20 cellular contexts compared by ENCODE assay signal in genomic region chr20:48972816-48973215, GRCh38. TPM values are rescaled to one million over a fixed set of nuclear protein-coding genes. Genes with fewer than 3 reads are reported as not detected.
A peak's percentile ranks its signal among the peaks of the same experiment; 100 is the strongest.
DNase-seq lines count a peak whose midpoint lies in the region; ATAC-seq and TF ChIP-seq lines count a peak whose summit lies in the region.
"Had no signal": no experiment of that assay in that cellular context is flagged by ENCODE, and none has a peak within 500 bp of the region (broad histone marks: within the 10 kb centered on the region; RNA-seq: fewer than 3 reads in every experiment).

No MANE protein-coding gene starts in this region.

- peaks cover 2% of the 10 kb centered on the region for H3K79me2 ChIP-seq in osteoblast (ENCODE audit: insufficient read depth, low read length)

- no peaks in the 10 kb centered on the region for H3K27me3 ChIP-seq in lower lobe of right lung (ENCODE audit: low read depth)
- no peaks in the 10 kb centered on the region for H3K27me3 ChIP-seq in osteoblast (ENCODE audit: insufficient read depth, low read length)
- H3K27me3 ChIP-seq: BLaER1 had no signal

- no peak for TF ChIP-seq CTCF in lower lobe of right lung (IDR thresholded peaks at IDR 0.05)
- TF ChIP-seq CTCF in osteoblast (IDR thresholded peaks at IDR 0.05; ENCODE audit: extremely low read depth, low read depth, low read length), result no peak

- H3K27ac ChIP-seq in lower lobe of right lung, result peak overlapping the region; percentile 33
- no peak overlapping the region for H3K27ac ChIP-seq in osteoblast (ENCODE audit: low read depth, low read length)
- H3K27ac ChIP-seq: 22Rv1, A549, BLaER1, HL-60 had no signal

- H3K27ac Mint-ChIP-seq in activated CD8-positive, alpha-beta memory T cell treated with anti-CD3 and anti-CD28 coated beads, Interleukin-2, amount 10 ng/mL, durations not matched to agents 7 days and 5 days, result peak overlapping the region; percentile 19
- H3K27ac Mint-ChIP-seq in stimulated activated naive B cell treated with anti-CD40 and anti-IgM and Interleukin-4, amounts not matched to agents 10 μg/mL and 1 μg/mL and 100 μg/mL, for 72 hours, result peak overlapping the region; percentile 9
- no peak overlapping the region for H3K27ac Mint-ChIP-seq in naive thymus-derived CD8-positive, alpha-beta T cell
- H3K27ac Mint-ChIP-seq: HFFc6 had no signal

- H3K27me3 Mint-ChIP-seq in activated CD8-positive, alpha-beta memory T cell treated with anti-CD3 and anti-CD28 coated beads, Interleukin-2, amount 10 ng/mL, durations not matched to agents 7 days and 5 days, result no peaks in the 10 kb centered on the region
- H3K27me3 Mint-ChIP-seq in stimulated activated naive B cell treated with anti-CD40 and anti-IgM and Interleukin-4, amounts not matched to agents 10 μg/mL and 1 μg/mL and 100 μg/mL, for 72 hours, result no peaks in the 10 kb centered on the region
- H3K27me3 Mint-ChIP-seq in naive thymus-derived CD8-positive, alpha-beta T cell, result no peaks in the 10 kb centered on the region
- H3K27me3 Mint-ChIP-seq: CD4-positive, alpha-beta memory T cell had no signal

- no peak overlapping the region for H2AFZ ChIP-seq in osteoblast (ENCODE audit: low read length)

- H3K4me1 ChIP-seq in lower lobe of right lung (no peaks in the 10 kb centered on the region), osteoblast (ENCODE audit: insufficient read depth, low read length) (no peaks in the 10 kb centered on the region)
- H3K4me1 ChIP-seq: A549, BLaER1 had no signal

- no peak for ATAC-seq in activated CD8-positive, alpha-beta memory T cell treated with anti-CD3 and anti-CD28 coated beads, Interleukin-2, amount 10 ng/mL, durations not matched to agents 7 days and 5 days
- no peak for ATAC-seq in lower lobe of right lung
- no peak for ATAC-seq in stimulated activated naive B cell treated with anti-CD40 and anti-IgM and Interleukin-4, amounts not matched to agents 10 μg/mL and 1 μg/mL and 100 μg/mL, for 72 hours (replicated peaks)
- no peak for ATAC-seq in naive thymus-derived CD8-positive, alpha-beta T cell
- ATAC-seq: HCT116 had no signal

- peaks cover 98% of the 10 kb centered on the region for H3K36me3 ChIP-seq in lower lobe of right lung
- H3K36me3 ChIP-seq in osteoblast (ENCODE audit: insufficient read depth, low read length), result peaks cover 57% of the 10 kb centered on the region

- no peak for DNase-seq in activated CD8-positive, alpha-beta memory T cell treated with anti-CD3 and anti-CD28 coated beads, Interleukin-2, amount 10 ng/mL, durations not matched to agents 7 days and 5 days
- no peak for DNase-seq in activated CD8-positive, alpha-beta memory T cell treated with anti-CD3 and anti-CD28 coated beads for 24 hours
- DNase-seq in lower lobe of right lung (no peak), osteoblast (ENCODE audit: insufficient read length, low spot score, missing footprints) (peak; percentile 49), NCI-H2081 treated with DMSO at 0.1 percent for 48 hours (lab: John Stamatoyannopoulos, UW) (no peak), NCI-H748 treated with DMSO at 0.1 percent for 48 hours (lab: John Stamatoyannopoulos, UW) (no peak)
- DNase-seq in stimulated activated naive B cell treated with anti-CD40 and anti-IgM and Interleukin-4, amounts not matched to agents 10 μg/mL and 1 μg/mL and 100 μg/mL, for 72 hours, result no peak
- no peak for DNase-seq in naive thymus-derived CD8-positive, alpha-beta T cell
- DNase-seq: CD4-positive, alpha-beta memory T cell; DMS79 treated with DMSO at 0.1 percent for 48 hours; GF-D8; GOT3; H7; HFFc6 had no signal

- no peaks in the 10 kb centered on the region for H3K4me1 Mint-ChIP-seq in activated CD8-positive, alpha-beta memory T cell treated with anti-CD3 and anti-CD28 coated beads, Interleukin-2, amount 10 ng/mL, durations not matched to agents 7 days and 5 days
- H3K4me1 Mint-ChIP-seq in stimulated activated naive B cell treated with anti-CD40 and anti-IgM and Interleukin-4, amounts not matched to agents 10 μg/mL and 1 μg/mL and 100 μg/mL, for 72 hours, result no peaks in the 10 kb centered on the region
- peaks cover 0 to 3% (median 2%) of the 10 kb centered on the region in 4 donors for H3K4me1 Mint-ChIP-seq in naive thymus-derived CD8-positive, alpha-beta T cell
- H3K4me1 Mint-ChIP-seq: CD14-positive monocyte had no signal

- H4K20me1 ChIP-seq in osteoblast (ENCODE audit: insufficient read depth, low read length), result no peaks in the 10 kb centered on the region
- H4K20me1 ChIP-seq: BLaER1 had no signal

- POLR2A ChIA-PET in naive thymus-derived CD8-positive, alpha-beta T cell (lab: Charles Lee), result no interaction called here

- H3K9me3 ChIP-seq in lower lobe of right lung (no peaks in the 10 kb centered on the region), osteoblast (ENCODE audit: low read depth, low read length) (no peaks in the 10 kb centered on the region)
- H3K9me3 ChIP-seq: A549, BLaER1 had no signal

- H3K4me2 ChIP-seq in osteoblast (ENCODE audit: insufficient read depth, low read length), result no peak overlapping the region
- H3K4me2 ChIP-seq: A549, BLaER1 had no signal

- H3K4me3 ChIP-seq in lower lobe of right lung, result no peak overlapping the region
- H3K4me3 ChIP-seq in osteoblast (ENCODE audit: insufficient read depth, low read length), result no peak overlapping the region
- H3K4me3 ChIP-seq: A549, BLaER1 had no signal

- CTCF ChIA-PET in activated CD8-positive, alpha-beta memory T cell treated with anti-CD3 and anti-CD28 coated beads, Interleukin-2, amount 10 ng/mL, durations not matched to agents 7 days and 5 days (lab: Charles Lee), result interaction anchor here (1.1 kb wide), 1 partner anchor 15 kb away, joined by 3 read pairs; no protein-coding TSS in a partner anchor

- intact Hi-C loops in lower lobe of right lung (cut with DNase I), result no loop called here

- H3K36me3 Mint-ChIP-seq in activated CD8-positive, alpha-beta memory T cell treated with anti-CD3 and anti-CD28 coated beads, Interleukin-2, amount 10 ng/mL, durations not matched to agents 7 days and 5 days, result peaks cover 32% of the 10 kb centered on the region
- peaks cover 42 to 65% of the 10 kb centered on the region in 2 donors for H3K36me3 Mint-ChIP-seq in stimulated activated naive B cell treated with anti-CD40 and anti-IgM and Interleukin-4, amounts not matched to agents 10 μg/mL and 1 μg/mL and 100 μg/mL, for 72 hours
- H3K36me3 Mint-ChIP-seq in naive thymus-derived CD8-positive, alpha-beta T cell, result peaks cover 0 to 88% (median 36%) of the 10 kb centered on the region in 3 donors

- H3K4me3 Mint-ChIP-seq in activated CD8-positive, alpha-beta memory T cell treated with anti-CD3 and anti-CD28 coated beads, Interleukin-2, amount 10 ng/mL, durations not matched to agents 7 days and 5 days, result no peak overlapping the region
- no peak overlapping the region for H3K4me3 Mint-ChIP-seq in stimulated activated naive B cell treated with anti-CD40 and anti-IgM and Interleukin-4, amounts not matched to agents 10 μg/mL and 1 μg/mL and 100 μg/mL, for 72 hours
- H3K4me3 Mint-ChIP-seq in naive thymus-derived CD8-positive, alpha-beta T cell, result no peak overlapping the region
- H3K4me3 Mint-ChIP-seq: CD14-positive monocyte; CD4-positive, alpha-beta memory T cell; HFFc6 had no signal

- H3K9me3 Mint-ChIP-seq in activated CD8-positive, alpha-beta memory T cell treated with anti-CD3 and anti-CD28 coated beads, Interleukin-2, amount 10 ng/mL, durations not matched to agents 7 days and 5 days (ENCODE audit: low read depth), result no peaks in the 10 kb centered on the region
- H3K9me3 Mint-ChIP-seq in stimulated activated naive B cell treated with anti-CD40 and anti-IgM and Interleukin-4, amounts not matched to agents 10 μg/mL and 1 μg/mL and 100 μg/mL, for 72 hours, result no peaks in the 10 kb centered on the region
- no peaks in the 10 kb centered on the region for H3K9me3 Mint-ChIP-seq in naive thymus-derived CD8-positive, alpha-beta T cell
- H3K9me3 Mint-ChIP-seq: HFFc6 had no signal

RNA-seq across cellular contexts. Expression of gene ARFGEF2, which starts 51.3 kb away (rescaled TPM):
- total RNA-seq in activated CD8-positive, alpha-beta memory T cell treated with anti-CD3 and anti-CD28 coated beads, Interleukin-2, amount 10 ng/mL, durations not matched to agents 7 days and 5 days, result 10 to 100 TPM; 19.0 to 23.7 TPM
- 32.9 TPM for total RNA-seq in lower lobe of right lung
- total RNA-seq in osteoblast, result 42.0 and 47.7 TPM in 2 replicates
- 10 to 100 TPM; 28.3 to 37.0 TPM for total RNA-seq in naive thymus-derived CD8-positive, alpha-beta T cell
- polyA plus RNA-seq in naive thymus-derived CD8-positive, alpha-beta T cell, result 10 to 100 TPM in 2 of 3 donors, 1 to 10 TPM in 1; 9.4 to 12.5 (median 10.8) TPM

Comparison
In these comparisons a context has a peak if more than half of its experiments do, and no peak if none do; other contexts are left out.
1. H3K27ac Mint-ChIP-seq: peak in activated CD8-positive, alpha-beta memory T cell treated with anti-CD3 and anti-CD28 coated beads, Interleukin-2, amount 10 ng/mL, durations not matched to agents 7 days and 5 days (single experiment) and stimulated activated naive B cell treated with anti-CD40 and anti-IgM and Interleukin-4, amounts not matched to agents 10 μg/mL and 1 μg/mL and 100 μg/mL, for 72 hours (single experiment); none in naive thymus-derived CD8-positive, alpha-beta T cell (0 of 10).